ENCODE assay signal across 26 cellular contexts in the genomic region with DNA sequence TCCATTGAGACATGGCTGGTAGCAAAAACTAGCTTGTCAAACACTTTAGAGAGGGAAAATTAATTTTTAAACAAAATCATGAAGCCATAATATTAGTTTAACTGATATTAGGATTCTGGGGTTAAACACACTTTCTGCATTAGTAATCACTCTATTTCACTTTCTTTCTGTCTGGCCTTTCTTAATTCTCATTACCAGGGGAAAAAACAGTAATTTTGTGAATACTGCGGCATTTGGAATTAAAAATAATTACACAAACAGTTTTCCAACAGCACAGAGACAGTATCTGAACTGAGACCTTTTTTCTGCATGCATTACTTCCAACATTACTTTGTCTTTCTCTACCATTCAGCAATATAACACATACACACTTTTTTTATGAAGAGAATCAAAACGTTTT.
"Had no signal": no experiment of that assay in that cellular context is flagged by ENCODE, and none has a peak within 500 bp of the region (broad histone marks: within the 10 kb centered on the region; RNA-seq: fewer than 3 reads in every experiment).

No MANE protein-coding gene starts in this region.

- H3K4me1 ChIP-seq: colonic mucosa, esophagus squamous epithelium, gastrocnemius medialis, left lung, lower lobe of right lung had no signal

- H3K27ac ChIP-seq: colonic mucosa, epithelial cell of prostate, esophagus squamous epithelium, gastrocnemius medialis, heart right ventricle, left lung, lower lobe of right lung had no signal

- H3K9me3 ChIP-seq: colonic mucosa, left lung had no signal

- H3K27me3 ChIP-seq: colonic mucosa, esophagus squamous epithelium, gastrocnemius medialis, left lung had no signal

- DNase-seq: colonic mucosa; cortex of kidney; effector CD8-positive, alpha-beta T cell; effector memory CD8-positive, alpha-beta T cell; endodermal cell; erythroblast; esophagus squamous epithelium; foreskin fibroblast; foreskin melanocyte; gastrocnemius medialis; glutamatergic neuron; head of caudate nucleus; heart right ventricle; hippocampal formation; left cardiac atrium; left lung; left ventricle myocardium superior; lower lobe of right lung; mesenchymal stem cell; mucosa of descending colon; naive B cell had no signal

- ATAC-seq: effector memory CD8-positive, alpha-beta T cell; esophagus mucosa; gastrocnemius medialis; heart right ventricle; left cardiac atrium; left lung; left ventricle myocardium superior; lower lobe of right lung; mucosa of descending colon had no signal

- FAIRE-seq: endometrium, islet of Langerhans, keratinocyte had no signal

- H3K36me3 ChIP-seq: colonic mucosa, esophagus squamous epithelium, gastrocnemius medialis, heart right ventricle, left lung, lower lobe of right lung had no signal

- H3K4me3 ChIP-seq: colonic mucosa, esophagus squamous epithelium, gastrocnemius medialis, heart right ventricle, left lung, lower lobe of right lung, mucosa of descending colon had no signal
